ENCODE assay signal across 9 cellular contexts in the genomic region with DNA sequence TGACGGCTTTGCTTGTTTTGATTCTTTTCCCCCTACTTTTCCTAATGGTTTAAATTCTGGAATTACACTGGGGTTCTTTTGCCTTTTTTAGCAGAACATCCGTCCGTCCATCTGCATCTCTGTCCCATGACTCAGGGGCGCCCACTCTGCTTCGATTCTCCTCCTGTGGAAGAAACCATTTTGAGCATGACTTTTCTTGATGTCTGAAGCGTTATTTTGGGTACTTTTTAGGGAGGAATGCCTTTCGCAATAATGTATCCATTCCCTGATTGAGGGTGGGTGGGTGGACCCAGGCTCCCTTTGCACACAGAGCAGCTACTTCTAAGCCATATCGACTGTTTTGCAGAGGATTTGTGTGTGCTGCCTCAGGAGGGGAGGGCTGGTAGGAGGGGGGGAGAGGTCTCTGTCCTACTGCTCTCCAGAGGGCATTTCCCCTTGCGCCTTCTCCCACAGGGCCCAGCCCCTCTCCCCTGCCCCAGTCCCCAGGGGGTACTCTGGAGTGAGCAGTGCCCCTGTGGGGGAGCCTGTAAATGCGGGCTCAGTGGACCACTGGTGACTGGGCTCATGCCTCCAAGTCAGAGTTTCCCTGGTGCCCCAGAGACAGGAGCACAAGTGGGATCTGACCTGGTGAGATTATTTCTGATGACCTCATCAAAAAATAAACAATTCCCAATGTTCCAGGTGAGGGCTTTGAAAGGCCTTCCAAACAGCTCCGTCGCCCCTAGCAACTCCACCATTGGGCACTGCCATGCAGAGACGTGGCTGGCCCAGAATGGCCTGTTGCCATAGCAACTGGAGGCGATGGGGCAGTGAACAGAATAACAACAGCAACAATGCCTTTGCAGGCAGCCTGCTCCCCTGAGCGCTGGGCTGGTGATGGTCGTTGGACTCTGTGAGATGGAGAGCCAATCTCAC. TPM values are rescaled to one million over a fixed set of nuclear protein-coding genes. Genes with fewer than 3 reads are reported as not detected.
DNase-seq lines count a peak whose midpoint lies in the region; ATAC-seq and TF ChIP-seq lines count a peak whose summit lies in the region.
"Had no signal": no experiment of that assay in that cellular context is flagged by ENCODE, and none has a peak within 500 bp of the region (broad histone marks: within the 10 kb centered on the region; RNA-seq: fewer than 3 reads in every experiment).

No MANE protein-coding gene starts in this region.

- no peaks in the 10 kb centered on the region for H3K79me2 ChIP-seq in SK-N-SH (ENCODE audit: insufficient read depth)
- peaks cover 5% of the 10 kb centered on the region for H3K79me2 ChIP-seq in mammary epithelial cell (ENCODE audit: insufficient read depth, low read length)

- 87% methylated on average over 13 of the region's 16 CpGs for WGBS in SK-N-SH (ENCODE audit: low lambda C conversion rate)
- WGBS in mammary epithelial cell (ENCODE audit: low coverage, missing lambda C conversion rate): 69% methylated on average over 14 of the region's 16 CpGs

- no peak overlapping the region for H2AFZ ChIP-seq in SK-N-SH (ENCODE audit: low read depth)
- H2AFZ ChIP-seq in mammary epithelial cell (ENCODE audit: low read depth, low read length): no peak overlapping the region

- H3K9me3 ChIP-seq in SK-N-SH (no peaks in the 10 kb centered on the region), mammary epithelial cell (replicated peaks; ENCODE audit: insufficient read depth, low read length) (no peaks in the 10 kb centered on the region)

- CTCF ChIA-PET in SK-N-SH (lab: Yijun Ruan, JAX) (interaction anchor here (1.1 to 11.0 kb wide), 3 partner anchors 29 to 136 kb away, joined by 3 to 299 read pairs (median 4); no protein-coding TSS in a partner anchor), mammary epithelial cell (lab: Charles Lee; ENCODE audit: low non-redundant PET) (no interaction called here)

- POLR2A ChIA-PET in SK-N-SH (lab: Yijun Ruan, JAX): interaction anchor here (0.7 kb wide), 1 partner anchor 146 kb away, joined by 3 read pairs; no protein-coding TSS in a partner anchor

- in situ Hi-C loops in mammary epithelial cell (cut with MboI; ENCODE audit: low sequenced_read_pairs in 2 of 2): no loop called here

- H3K27ac ChIP-seq in SK-N-SH (ENCODE audit: low read depth in 2 of 2, low read length in 1 of 2): no peak overlapping the region
- H3K27ac ChIP-seq in mammary epithelial cell (ENCODE audit: insufficient read depth, low read depth, low read length): no peak overlapping the region

- H3K4me1 ChIP-seq in SK-N-SH (ENCODE audit: control insufficient read depth in 1 of 2, insufficient read depth in 2 of 2, low read depth in 1 of 2, low read length in 1 of 2): peaks cover 0 to 15% of the 10 kb centered on the region in 2 experiments; a peak in 1 of 4 replicates
- H3K4me1 ChIP-seq in mammary epithelial cell (ENCODE audit: insufficient read depth, low read length): peaks cover 7% of the 10 kb centered on the region

- H3K4me2 ChIP-seq in SK-N-SH (no peak overlapping the region), mammary epithelial cell (ENCODE audit: insufficient read depth, low read depth, low read length) (no peak overlapping the region)

- H3K4me3 ChIP-seq in SK-N-SH (ENCODE audit: low read depth in 2 of 2, low read length in 1 of 2) (no peak overlapping the region), mammary epithelial cell (replicated peaks in 1 of 3; ENCODE audit: insufficient read depth in 1 of 3, low read depth in 2 of 3, low read length in 3 of 3) (no peak overlapping the region)

- no peaks in the 10 kb centered on the region for H3K9me2 ChIP-seq in SK-N-SH

- dilution Hi-C loops in mammary epithelial cell (cut with HindIII; ENCODE audit: low sequenced_read_pairs): no loop called here

- TSS peak; percentile 18 for BruUV-seq in mammary epithelial cell (replicated peaks; lab: Mats Ljungman, UMichigan)

- no peak for TF ChIP-seq RAD21 in SK-N-SH (IDR thresholded peaks at IDR 0.05; ENCODE audit: low read length)

- TF ChIP-seq CTCF in SK-N-SH (IDR thresholded peaks at IDR 0.05) (no peak), mammary epithelial cell (conservative IDR thresholded peaks at IDR 0.05 in 1 of 2, IDR thresholded peaks at IDR 0.05 in 1 of 2; ENCODE audit: extremely low read depth in 1 of 2, insufficient read depth in 1 of 2, low read depth in 1 of 2, low read length in 2 of 2) (no peak)

- DNase-seq in SK-N-SH: peak; percentile 75
- no peak for DNase-seq in mammary epithelial cell
- peak; percentile 65 for DNase-seq in middle frontal gyrus (ENCODE audit: extremely low spot score, low spot score)
- DNase-seq in NOMO-1 treated with dmso at 0.1 percent for 144 hours (lab: John Stamatoyannopoulos, UW; ENCODE audit: unreplicated experiment): no peak

- H3K9ac ChIP-seq in SK-N-SH (no peak overlapping the region), mammary epithelial cell (ENCODE audit: insufficient read depth, low read length) (no peak overlapping the region)

- H3K36me3 ChIP-seq in SK-N-SH (replicated peaks in 1 of 2; ENCODE audit: control insufficient read depth in 1 of 2, insufficient read depth in 2 of 2, low read length in 1 of 2) (peaks cover 5 to 36% of the 10 kb centered on the region in 2 experiments), mammary epithelial cell (ENCODE audit: insufficient read depth, low read length) (no peaks in the 10 kb centered on the region)

- TF ChIP-seq EP300 in SK-N-SH (IDR thresholded peaks at IDR 0.05; ENCODE audit: borderline replicate concordance in 1 of 2, low read depth in 1 of 2, low read length in 1 of 2): no peak

- H3K27me3 ChIP-seq in SK-N-SH (ENCODE audit: insufficient read depth): no peaks in the 10 kb centered on the region
- no peaks in the 10 kb centered on the region for H3K27me3 ChIP-seq in mammary epithelial cell (ENCODE audit: insufficient read depth, low read length)

- H4K20me1 ChIP-seq in SK-N-SH (ENCODE audit: insufficient read depth) (no peaks in the 10 kb centered on the region), mammary epithelial cell (ENCODE audit: insufficient read depth, low read length) (no peaks in the 10 kb centered on the region)

- ATAC-seq in SK-N-SH treated with all-trans-retinoic acid at 6 μM for 48 hours (no peak), HG02588 (IDR thresholded peaks at IDR 0.05; ENCODE audit: unreplicated experiment) (no peak), GM21717 (IDR thresholded peaks at IDR 0.05; ENCODE audit: unreplicated experiment) (no peak), GM19467 (IDR thresholded peaks at IDR 0.05; ENCODE audit: unreplicated experiment) (no peak)

- intact Hi-C loops in mammary epithelial cell (cut with micrococcal nuclease): no loop called here

- no peaks in the 10 kb centered on the region for H3F3A ChIP-seq in SK-N-SH (replicated peaks; ENCODE audit: insufficient read depth)

TF ChIP-seq in SK-N-SH, 30 proteins besides CTCF, POLR2A, EP300 and RAD21:
- peak; percentile 43; the same call in 1 of the 2 replicates for TF ChIP-seq MXI1 (IDR thresholded peaks at IDR 0.05; ENCODE audit: low read depth, low read length)
- TF ChIP-seq YY1 (IDR thresholded peaks at IDR 0.05; ENCODE audit: low read depth): no peak
- TF ChIP-seq GATA2 (CRISPR knock-in tag; IDR thresholded peaks at IDR 0.05): no peak
- no peak for TF ChIP-seq RXRA (IDR thresholded peaks at IDR 0.05; ENCODE audit: borderline replicate concordance, low read depth)
- TF ChIP-seq RFX5 (IDR thresholded peaks at IDR 0.05; ENCODE audit: low read length): peak; percentile 82
- no peak for TF ChIP-seq NFIC (IDR thresholded peaks at IDR 0.05; ENCODE audit: borderline replicate concordance)

TF ChIP-seq in SK-N-SH treated with all-trans-retinoic acid at 6 μM for 48 hours, 23 proteins besides CTCF, POLR2A, EP300 and RAD21 (continues in another document):
- TF ChIP-seq BACH2 (CRISPR knock-in tag; IDR thresholded peaks at IDR 0.05; ENCODE audit: borderline replicate concordance) (no peak), SNAI2 (CRISPR knock-in tag; IDR thresholded peaks at IDR 0.05) (no peak), TCF4 (CRISPR knock-in tag; IDR thresholded peaks at IDR 0.05; ENCODE audit: borderline replicate concordance) (no peak), ZNF8 (CRISPR knock-in tag; IDR thresholded peaks at IDR 0.05) (no peak)
- TF ChIP-seq, protein P1, sequence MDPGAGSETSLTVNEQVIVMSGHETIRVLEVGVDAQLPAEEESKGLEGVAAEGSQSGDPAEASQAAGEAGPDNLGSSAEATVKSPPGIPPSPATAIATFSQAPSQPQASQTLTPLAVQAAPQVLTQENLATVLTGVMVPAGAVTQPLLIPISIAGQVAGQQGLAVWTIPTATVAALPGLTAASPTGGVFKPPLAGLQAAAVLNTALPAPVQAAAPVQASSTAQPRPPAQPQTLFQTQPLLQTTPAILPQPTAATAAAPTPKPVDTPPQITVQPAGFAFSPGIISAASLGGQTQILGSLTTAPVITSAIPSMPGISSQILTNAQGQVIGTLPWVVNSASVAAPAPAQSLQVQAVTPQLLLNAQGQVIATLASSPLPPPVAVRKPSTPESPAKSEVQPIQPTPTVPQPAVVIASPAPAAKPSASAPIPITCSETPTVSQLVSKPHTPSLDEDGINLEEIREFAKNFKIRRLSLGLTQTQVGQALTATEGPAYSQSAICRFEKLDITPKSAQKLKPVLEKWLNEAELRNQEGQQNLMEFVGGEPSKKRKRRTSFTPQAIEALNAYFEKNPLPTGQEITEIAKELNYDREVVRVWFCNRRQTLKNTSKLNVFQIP (CRISPR knock-in tag; IDR thresholded peaks at IDR 0.05; ENCODE audit: borderline replicate concordance, low read depth): no peak
- TF ChIP-seq, protein P2, sequence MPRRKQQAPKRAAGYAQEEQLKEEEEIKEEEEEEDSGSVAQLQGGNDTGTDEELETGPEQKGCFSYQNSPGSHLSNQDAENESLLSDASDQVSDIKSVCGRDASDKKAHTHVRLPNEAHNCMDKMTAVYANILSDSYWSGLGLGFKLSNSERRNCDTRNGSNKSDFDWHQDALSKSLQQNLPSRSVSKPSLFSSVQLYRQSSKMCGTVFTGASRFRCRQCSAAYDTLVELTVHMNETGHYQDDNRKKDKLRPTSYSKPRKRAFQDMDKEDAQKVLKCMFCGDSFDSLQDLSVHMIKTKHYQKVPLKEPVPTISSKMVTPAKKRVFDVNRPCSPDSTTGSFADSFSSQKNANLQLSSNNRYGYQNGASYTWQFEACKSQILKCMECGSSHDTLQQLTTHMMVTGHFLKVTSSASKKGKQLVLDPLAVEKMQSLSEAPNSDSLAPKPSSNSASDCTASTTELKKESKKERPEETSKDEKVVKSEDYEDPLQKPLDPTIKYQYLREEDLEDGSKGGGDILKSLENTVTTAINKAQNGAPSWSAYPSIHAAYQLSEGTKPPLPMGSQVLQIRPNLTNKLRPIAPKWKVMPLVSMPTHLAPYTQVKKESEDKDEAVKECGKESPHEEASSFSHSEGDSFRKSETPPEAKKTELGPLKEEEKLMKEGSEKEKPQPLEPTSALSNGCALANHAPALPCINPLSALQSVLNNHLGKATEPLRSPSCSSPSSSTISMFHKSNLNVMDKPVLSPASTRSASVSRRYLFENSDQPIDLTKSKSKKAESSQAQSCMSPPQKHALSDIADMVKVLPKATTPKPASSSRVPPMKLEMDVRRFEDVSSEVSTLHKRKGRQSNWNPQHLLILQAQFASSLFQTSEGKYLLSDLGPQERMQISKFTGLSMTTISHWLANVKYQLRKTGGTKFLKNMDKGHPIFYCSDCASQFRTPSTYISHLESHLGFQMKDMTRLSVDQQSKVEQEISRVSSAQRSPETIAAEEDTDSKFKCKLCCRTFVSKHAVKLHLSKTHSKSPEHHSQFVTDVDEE (CRISPR knock-in tag; IDR thresholded peaks at IDR 0.05): no peak

RNA-seq across cellular contexts. Expression of a gene that starts 19.4 kb away (rescaled TPM):
- polyA plus RNA-seq in SK-N-SH (2012; rRNA removed) (0.07 and 0.08 TPM in 2 replicates), mammary epithelial cell (0.01 TPM)
- 0.04 and 0.13 TPM in 2 replicates for polyA plus RNA-seq in SK-N-SH (2012; cell fraction: cytosol; rRNA removed)
- 0.23 and 0.25 TPM in 2 replicates for polyA plus RNA-seq in SK-N-SH (2012; cell fraction: nucleus; rRNA removed)
- under 1 TPM; under 0.01 to 0.21 TPM for total RNA-seq in mammary epithelial cell
- 0.05 TPM for polyA minus RNA-seq in mammary epithelial cell
- polyA plus RNA-seq: AG04450 had no signal

Comparison
In these comparisons a context has a peak if more than half of its experiments do, and no peak if none do; other contexts are left out.
1. DNase-seq: peak in SK-N-SH (single experiment) and middle frontal gyrus (single experiment); none in mammary epithelial cell (single experiment) and NOMO-1 treated with dmso at 0.1 percent for 144 hours (single experiment).